1 cellular context compared by ENCODE assay signal in genomic region chr5:157748740-157749461, GRCh38.
A peak's percentile ranks its signal among the peaks of the same experiment; 100 is the strongest.
TF ChIP-seq lines count a peak whose summit lies in the region.

No MANE protein-coding gene starts in this region.

TF ChIP-seq in K562, 482 proteins besides CTCF, POLR2A, EP300 and RAD21 (continued from another document):
- TF ChIP-seq, protein P1, sequence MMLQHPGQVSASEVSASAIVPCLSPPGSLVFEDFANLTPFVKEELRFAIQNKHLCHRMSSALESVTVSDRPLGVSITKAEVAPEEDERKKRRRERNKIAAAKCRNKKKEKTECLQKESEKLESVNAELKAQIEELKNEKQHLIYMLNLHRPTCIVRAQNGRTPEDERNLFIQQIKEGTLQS (IDR thresholded peaks at IDR 0.05), result 0 out of 2 replicates have a peak, but pooled peaks have one; percentile 23
- TF ChIP-seq, protein P1 (CRISPR knock-in tag; conservative IDR thresholded peaks at IDR 0.05), result no peak
- peak; percentile 79 for TF ChIP-seq FOSL1 (tag; conservative IDR thresholded peaks at IDR 0.05)
- TF ChIP-seq, protein P2, sequence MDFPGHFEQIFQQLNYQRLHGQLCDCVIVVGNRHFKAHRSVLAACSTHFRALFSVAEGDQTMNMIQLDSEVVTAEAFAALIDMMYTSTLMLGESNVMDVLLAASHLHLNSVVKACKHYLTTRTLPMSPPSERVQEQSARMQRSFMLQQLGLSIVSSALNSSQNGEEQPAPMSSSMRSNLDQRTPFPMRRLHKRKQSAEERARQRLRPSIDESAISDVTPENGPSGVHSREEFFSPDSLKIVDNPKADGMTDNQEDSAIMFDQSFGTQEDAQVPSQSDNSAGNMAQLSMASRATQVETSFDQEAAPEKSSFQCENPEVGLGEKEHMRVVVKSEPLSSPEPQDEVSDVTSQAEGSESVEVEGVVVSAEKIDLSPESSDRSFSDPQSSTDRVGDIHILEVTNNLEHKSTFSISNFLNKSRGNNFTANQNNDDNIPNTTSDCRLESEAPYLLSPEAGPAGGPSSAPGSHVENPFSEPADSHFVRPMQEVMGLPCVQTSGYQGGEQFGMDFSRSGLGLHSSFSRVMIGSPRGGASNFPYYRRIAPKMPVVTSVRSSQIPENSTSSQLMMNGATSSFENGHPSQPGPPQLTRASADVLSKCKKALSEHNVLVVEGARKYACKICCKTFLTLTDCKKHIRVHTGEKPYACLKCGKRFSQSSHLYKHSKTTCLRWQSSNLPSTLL (IDR thresholded peaks at IDR 0.05), result no peak
- peak; percentile 69 for TF ChIP-seq CEBPB (tag; IDR thresholded peaks at IDR 0.05)
- no peak for TF ChIP-seq ZNF398 (CRISPR knock-in tag; IDR thresholded peaks at IDR 0.05)
- TF ChIP-seq NCOA2 (IDR thresholded peaks at IDR 0.05; ENCODE audit: partially characterized antibody in 2 of 2), result no peak
- no peak for TF ChIP-seq ZNF57 (CRISPR knock-in tag; IDR thresholded peaks at IDR 0.05)
- no peak for TF ChIP-seq SETDB1 (IDR thresholded peaks at IDR 0.05; ENCODE audit: low read length)
- peak; percentile 44; the same call in 1 of the 2 replicates for TF ChIP-seq GTF2E2 (tag; IDR thresholded peaks at IDR 0.05)
- TF ChIP-seq SRF (CRISPR knock-in tag; IDR thresholded peaks at IDR 0.05), result peak in 1 of 2 experiments; percentile 67; a peak in 1 of 4 replicates
- no peak for TF ChIP-seq CEBPG (CRISPR knock-in tag; IDR thresholded peaks at IDR 0.05)
- TF ChIP-seq CEBPG (tag; conservative IDR thresholded peaks at IDR 0.05 in 1 of 2, IDR thresholded peaks at IDR 0.05 in 1 of 2), result peak; percentile 41 to 81
